ENCODE assay signal across 3 cellular contexts in the genomic region with DNA sequence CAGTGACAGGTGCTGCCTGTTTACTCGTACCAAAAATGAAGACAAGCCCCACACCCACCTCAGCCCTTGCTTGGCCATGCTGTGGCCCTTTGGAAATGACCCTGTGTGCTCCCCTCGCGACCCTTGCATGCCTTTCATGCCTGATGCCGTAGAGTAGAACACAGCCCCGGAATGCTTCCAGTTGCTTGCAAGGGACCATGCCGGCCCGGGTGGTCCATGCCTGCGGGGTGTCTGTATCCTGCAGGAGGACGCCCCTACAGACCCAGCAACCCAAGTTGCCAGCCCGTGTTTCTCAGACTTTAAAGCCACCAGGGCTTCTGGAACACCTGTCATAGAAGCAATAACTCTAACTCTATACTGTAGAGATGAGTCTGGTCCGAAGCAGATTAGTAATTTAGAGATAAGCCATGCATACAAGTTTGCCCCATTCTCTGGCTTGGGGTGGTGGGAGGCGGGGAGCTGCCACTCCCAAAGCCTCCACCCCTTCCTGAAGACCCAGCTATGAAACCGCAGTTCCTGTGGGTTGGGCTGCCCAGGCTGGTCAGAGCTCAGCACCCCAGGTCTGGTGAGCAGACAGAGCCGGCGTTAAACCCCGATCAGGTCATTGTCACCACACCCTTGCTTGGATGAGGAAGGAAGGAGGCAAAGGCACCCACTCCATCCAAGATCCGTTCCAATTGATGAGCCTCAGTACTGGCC.
TF ChIP-seq lines count a peak whose summit lies in the region.

No MANE protein-coding gene starts in this region.

TF ChIP-seq in SK-N-SH, 30 proteins besides CTCF, POLR2A, EP300 and RAD21:
- TF ChIP-seq CHD2 (IDR thresholded peaks at IDR 0.05; ENCODE audit: low read length, partially characterized antibody), result no peak

TF ChIP-seq in SK-N-SH treated with all-trans-retinoic acid at 6 μM for 48 hours, 23 proteins besides CTCF, POLR2A, EP300 and RAD21:
- TF ChIP-seq RARB (CRISPR knock-in tag; IDR thresholded peaks at IDR 0.05) (no peak), PPARA (CRISPR knock-in tag; IDR thresholded peaks at IDR 0.05; ENCODE audit: borderline replicate concordance) (no peak), BACH2 (CRISPR knock-in tag; IDR thresholded peaks at IDR 0.05; ENCODE audit: borderline replicate concordance) (no peak), OSR1 (CRISPR knock-in tag; IDR thresholded peaks at IDR 0.05) (no peak), ARNTL (CRISPR knock-in tag; IDR thresholded peaks at IDR 0.05; ENCODE audit: borderline replicate concordance, low read depth) (no peak), ZNF70 (CRISPR knock-in tag; IDR thresholded peaks at IDR 0.05) (no peak)
- TF ChIP-seq, protein P1, sequence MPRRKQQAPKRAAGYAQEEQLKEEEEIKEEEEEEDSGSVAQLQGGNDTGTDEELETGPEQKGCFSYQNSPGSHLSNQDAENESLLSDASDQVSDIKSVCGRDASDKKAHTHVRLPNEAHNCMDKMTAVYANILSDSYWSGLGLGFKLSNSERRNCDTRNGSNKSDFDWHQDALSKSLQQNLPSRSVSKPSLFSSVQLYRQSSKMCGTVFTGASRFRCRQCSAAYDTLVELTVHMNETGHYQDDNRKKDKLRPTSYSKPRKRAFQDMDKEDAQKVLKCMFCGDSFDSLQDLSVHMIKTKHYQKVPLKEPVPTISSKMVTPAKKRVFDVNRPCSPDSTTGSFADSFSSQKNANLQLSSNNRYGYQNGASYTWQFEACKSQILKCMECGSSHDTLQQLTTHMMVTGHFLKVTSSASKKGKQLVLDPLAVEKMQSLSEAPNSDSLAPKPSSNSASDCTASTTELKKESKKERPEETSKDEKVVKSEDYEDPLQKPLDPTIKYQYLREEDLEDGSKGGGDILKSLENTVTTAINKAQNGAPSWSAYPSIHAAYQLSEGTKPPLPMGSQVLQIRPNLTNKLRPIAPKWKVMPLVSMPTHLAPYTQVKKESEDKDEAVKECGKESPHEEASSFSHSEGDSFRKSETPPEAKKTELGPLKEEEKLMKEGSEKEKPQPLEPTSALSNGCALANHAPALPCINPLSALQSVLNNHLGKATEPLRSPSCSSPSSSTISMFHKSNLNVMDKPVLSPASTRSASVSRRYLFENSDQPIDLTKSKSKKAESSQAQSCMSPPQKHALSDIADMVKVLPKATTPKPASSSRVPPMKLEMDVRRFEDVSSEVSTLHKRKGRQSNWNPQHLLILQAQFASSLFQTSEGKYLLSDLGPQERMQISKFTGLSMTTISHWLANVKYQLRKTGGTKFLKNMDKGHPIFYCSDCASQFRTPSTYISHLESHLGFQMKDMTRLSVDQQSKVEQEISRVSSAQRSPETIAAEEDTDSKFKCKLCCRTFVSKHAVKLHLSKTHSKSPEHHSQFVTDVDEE (CRISPR knock-in tag; IDR thresholded peaks at IDR 0.05), result no peak
- TF ChIP-seq, protein P2, sequence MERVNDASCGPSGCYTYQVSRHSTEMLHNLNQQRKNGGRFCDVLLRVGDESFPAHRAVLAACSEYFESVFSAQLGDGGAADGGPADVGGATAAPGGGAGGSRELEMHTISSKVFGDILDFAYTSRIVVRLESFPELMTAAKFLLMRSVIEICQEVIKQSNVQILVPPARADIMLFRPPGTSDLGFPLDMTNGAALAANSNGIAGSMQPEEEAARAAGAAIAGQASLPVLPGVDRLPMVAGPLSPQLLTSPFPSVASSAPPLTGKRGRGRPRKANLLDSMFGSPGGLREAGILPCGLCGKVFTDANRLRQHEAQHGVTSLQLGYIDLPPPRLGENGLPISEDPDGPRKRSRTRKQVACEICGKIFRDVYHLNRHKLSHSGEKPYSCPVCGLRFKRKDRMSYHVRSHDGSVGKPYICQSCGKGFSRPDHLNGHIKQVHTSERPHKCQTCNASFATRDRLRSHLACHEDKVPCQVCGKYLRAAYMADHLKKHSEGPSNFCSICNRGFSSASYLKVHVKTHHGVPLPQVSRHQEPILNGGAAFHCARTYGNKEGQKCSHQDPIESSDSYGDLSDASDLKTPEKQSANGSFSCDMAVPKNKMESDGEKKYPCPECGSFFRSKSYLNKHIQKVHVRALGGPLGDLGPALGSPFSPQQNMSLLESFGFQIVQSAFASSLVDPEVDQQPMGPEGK (CRISPR knock-in tag; IDR thresholded peaks at IDR 0.05; ENCODE audit: borderline replicate concordance), result no peak

TF ChIP-seq in K562, 482 proteins besides CTCF, POLR2A, EP300 and RAD21:
- no peak for TF ChIP-seq CHD7 (IDR thresholded peaks at IDR 0.05; ENCODE audit: low read depth, low read length)
- TF ChIP-seq, protein P3, sequence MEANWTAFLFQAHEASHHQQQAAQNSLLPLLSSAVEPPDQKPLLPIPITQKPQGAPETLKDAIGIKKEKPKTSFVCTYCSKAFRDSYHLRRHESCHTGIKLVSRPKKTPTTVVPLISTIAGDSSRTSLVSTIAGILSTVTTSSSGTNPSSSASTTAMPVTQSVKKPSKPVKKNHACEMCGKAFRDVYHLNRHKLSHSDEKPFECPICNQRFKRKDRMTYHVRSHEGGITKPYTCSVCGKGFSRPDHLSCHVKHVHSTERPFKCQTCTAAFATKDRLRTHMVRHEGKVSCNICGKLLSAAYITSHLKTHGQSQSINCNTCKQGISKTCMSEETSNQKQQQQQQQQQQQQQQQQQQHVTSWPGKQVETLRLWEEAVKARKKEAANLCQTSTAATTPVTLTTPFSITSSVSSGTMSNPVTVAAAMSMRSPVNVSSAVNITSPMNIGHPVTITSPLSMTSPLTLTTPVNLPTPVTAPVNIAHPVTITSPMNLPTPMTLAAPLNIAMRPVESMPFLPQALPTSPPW (CRISPR knock-in tag; IDR thresholded peaks at IDR 0.05), result peak; percentile 36; the same call in 1 of the 2 replicates
